18 cellular contexts compared by ENCODE assay signal in genomic region chr4:67632492-67632891, GRCh38.
DNase-seq lines count a peak whose midpoint lies in the region; ATAC-seq, FAIRE-seq and TF ChIP-seq lines count a peak whose summit lies in the region.
"Had no signal": no experiment of that assay in that cellular context is flagged by ENCODE, and none has a peak within 500 bp of the region (broad histone marks: within the 10 kb centered on the region; RNA-seq: fewer than 3 reads in every experiment).

No MANE protein-coding gene starts in this region.

- TF ChIP-seq CTCF in GM12878 (IDR thresholded peaks at IDR 0.05 in 2 of 3, conservative IDR thresholded peaks at IDR 0.05 in 1 of 3; ENCODE audit: control insufficient read depth in 2 of 3, extremely low read depth in 1 of 3, insufficient read depth in 1 of 3, low read depth in 3 of 3, low read length in 3 of 3): no peak

- in situ Hi-C loops in GM12878 (cut with MboI): no loop called here

- CTCF ChIA-PET in GM12878 (lab: Yijun Ruan, JAX): interaction anchor here (0.7 kb wide), 1 partner anchor 1960 kb away, joined by 3 read pairs; no protein-coding TSS in a partner anchor

- SMC1A ChIA-PET in GM12878 (lab: Charles Lee; ENCODE audit: uncharacterized antibody, unreplicated experiment): interaction anchor here (0.6 to 2.0 kb wide), 4 partner anchors 13 to 689 kb away, joined by 3 to 5 read pairs (median 4); no protein-coding TSS in a partner anchor

- no peaks in the 10 kb centered on the region for H4K20me1 ChIP-seq in GM12878 (ENCODE audit: control insufficient read depth, insufficient read depth)

- no peak overlapping the region for H2AFZ ChIP-seq in GM12878 (ENCODE audit: control insufficient read depth, low read depth, low read length)

- peak overlapping the region; percentile 30 for H3K27ac Mint-ChIP-seq in activated T-cell treated with anti-CD3 and anti-CD28 coated beads, Interleukin-2, amount 50 U/mL, for 72 hours

- peaks cover 0 to 19% of the 10 kb centered on the region in 2 donors for H3K36me3 Mint-ChIP-seq in activated T-cell treated with anti-CD3 and anti-CD28 coated beads, Interleukin-2, amount 50 U/mL, for 72 hours (ENCODE audit: insufficient read depth in 2 of 2)
- peaks cover 25% of the 10 kb centered on the region for H3K36me3 Mint-ChIP-seq in activated T-cell treated with anti-CD3 and anti-CD28 coated beads, Interleukin-2, amount 50 U/mL, for 4 hours (ENCODE audit: insufficient read depth)

- no peak overlapping the region for H3K9ac ChIP-seq in GM12878 (ENCODE audit: control insufficient read depth, insufficient read depth, low read length)
- H3K9ac ChIP-seq: KMS-11 had no signal

- H3K27me3 ChIP-seq in GM12878 (replicated peaks in 1 of 2; ENCODE audit: control insufficient read depth in 2 of 2, insufficient read depth in 2 of 2, low read length in 1 of 2): no peaks in the 10 kb centered on the region
- H3K27me3 ChIP-seq: body of pancreas, tibial nerve had no signal

- no peak overlapping the region for H3K27ac ChIP-seq in GM12878 (ENCODE audit: control insufficient read depth, insufficient read depth)
- H3K27ac ChIP-seq: body of pancreas, KMS-11, tibial nerve had no signal

- RAD21 ChIA-PET in GM12878 (lab: Charles Lee; ENCODE audit: unreplicated experiment): no interaction called here

- TF ChIP-seq POLR2A in GM12878 (IDR thresholded peaks at IDR 0.05; ENCODE audit: low read depth, low read length): no peak

- no peak for DNase-seq in activated T-cell treated with anti-CD3 and anti-CD28 coated beads, Interleukin-2, amount 50 U/mL, for 72 hours
- no peak for DNase-seq in activated T-cell treated with anti-CD3 and anti-CD28 coated beads, Interleukin-2, amount 50 U/mL, for 4 hours
- DNase-seq in NAMALWA (ENCODE audit: low spot score): peak; percentile 7
- no peak for DNase-seq in GM12878 (ENCODE audit: low read depth, low spot score)
- no peak for DNase-seq in Right ventricle myocardium superior
- DNase-seq in AG08396 (ENCODE audit: low spot score): no peak
- no peak for DNase-seq in DMS114 treated with DMSO at 0.1 percent for 48 hours (lab: John Stamatoyannopoulos, UW; ENCODE audit: unreplicated experiment)
- no peak for DNase-seq in GM19239 (ENCODE audit: insufficient read length, low spot score)
- DNase-seq: body of pancreas; CD8-positive, alpha-beta memory T cell; erythroblast; glutamatergic neuron; NCI-H446; stimulated activated CD8-positive, alpha-beta memory T cell treated with anti-CD3 and anti-CD28 coated beads, Interleukin-4, amount 100 ng/mL, for 48 hours had no signal

- H3K4me1 Mint-ChIP-seq in activated T-cell treated with anti-CD3 and anti-CD28 coated beads, Interleukin-2, amount 50 U/mL, for 72 hours (ENCODE audit: low read depth): no peaks in the 10 kb centered on the region
- H3K4me1 Mint-ChIP-seq in activated T-cell treated with anti-CD3 and anti-CD28 coated beads, Interleukin-2, amount 50 U/mL, for 4 hours (ENCODE audit: low read depth): no peaks in the 10 kb centered on the region
- H3K4me1 Mint-ChIP-seq: CD8-positive, alpha-beta memory T cell had no signal

- FAIRE-seq in GM12878 (lab: Jason Lieb, UNC) (no peak), GM19239 (lab: Jason Lieb, UNC) (no peak)
- FAIRE-seq: GM12892 had no signal

- no peaks in the 10 kb centered on the region for H3K27me3 Mint-ChIP-seq in activated T-cell treated with anti-CD3 and anti-CD28 coated beads, Interleukin-2, amount 50 U/mL, for 72 hours (ENCODE audit: low read depth)
- no peaks in the 10 kb centered on the region for H3K27me3 Mint-ChIP-seq in activated T-cell treated with anti-CD3 and anti-CD28 coated beads, Interleukin-2, amount 50 U/mL, for 4 hours (ENCODE audit: low read depth)
- H3K27me3 Mint-ChIP-seq: CD8-positive, alpha-beta memory T cell had no signal

- H3K4me3 ChIP-seq in GM12878: no peak overlapping the region
- H3K4me3 ChIP-seq: body of pancreas, tibial nerve had no signal

- 49% methylated on average over 3 of the region's 3 CpGs for WGBS in GM12878 (ENCODE audit: insufficient coverage, insufficient replicate concordance, low lambda C conversion rate, missing lambda C conversion rate)

- H3K79me2 ChIP-seq in GM12878 (ENCODE audit: control insufficient read depth, insufficient read depth, low read length): no peaks in the 10 kb centered on the region

- no peaks in the 10 kb centered on the region for H3K4me1 ChIP-seq in GM12878 (ENCODE audit: control insufficient read depth, insufficient read depth, low read length)
- H3K4me1 ChIP-seq: body of pancreas, tibial nerve had no signal

- H3K4me2 ChIP-seq in GM12878 (ENCODE audit: control insufficient read depth, insufficient read depth): no peak overlapping the region
- H3K4me2 ChIP-seq: KMS-11 had no signal

- intact Hi-C loops in GM12878 (cut with micrococcal nuclease; ENCODE audit: unreplicated experiment): loop anchor here (5.0 kb wide), 1 partner anchor 35 kb away; no protein-coding TSS in a partner anchor
- intact Hi-C loops in Right ventricle myocardium superior (cut with DNase I): no loop called here

- H3K9me3 Mint-ChIP-seq in activated T-cell treated with anti-CD3 and anti-CD28 coated beads, Interleukin-2, amount 50 U/mL, for 72 hours: no peaks in the 10 kb centered on the region
- H3K9me3 Mint-ChIP-seq in activated T-cell treated with anti-CD3 and anti-CD28 coated beads, Interleukin-2, amount 50 U/mL, for 4 hours: no peaks in the 10 kb centered on the region
- H3K9me3 Mint-ChIP-seq: CD8-positive, alpha-beta memory T cell had no signal

- peaks cover 0 to 19% of the 10 kb centered on the region in 2 experiments; a peak in 1 of 4 replicates for H3K36me3 ChIP-seq in GM12878 (ENCODE audit: control insufficient read depth in 2 of 2, insufficient read depth in 2 of 2, low read length in 1 of 2)

- no peak for TF ChIP-seq EP300 in GM12878 (IDR thresholded peaks at IDR 0.05; ENCODE audit: borderline replicate concordance in 1 of 2, control insufficient read depth in 1 of 2, low read depth in 2 of 2, low read length in 2 of 2)

- H3K4me3 Mint-ChIP-seq in activated T-cell treated with anti-CD3 and anti-CD28 coated beads, Interleukin-2, amount 50 U/mL, for 72 hours: peak overlapping the region in 1 of 2 donors; percentile 27
- no peak overlapping the region for H3K4me3 Mint-ChIP-seq in activated T-cell treated with anti-CD3 and anti-CD28 coated beads, Interleukin-2, amount 50 U/mL, for 4 hours
- H3K4me3 Mint-ChIP-seq: CD8-positive, alpha-beta memory T cell had no signal

- no peak for TF ChIP-seq RAD21 in GM12878 (IDR thresholded peaks at IDR 0.05; ENCODE audit: insufficient read depth, low read depth, low read length)

- no peak for ATAC-seq in activated T-cell treated with anti-CD3 and anti-CD28 coated beads, Interleukin-2, amount 50 U/mL, for 72 hours (replicated peaks in 1 of 2)
- ATAC-seq in activated T-cell treated with anti-CD3 and anti-CD28 coated beads, Interleukin-2, amount 50 U/mL, for 4 hours: no peak
- ATAC-seq in GM12878: peak; percentile 40; the same call in 1 of the 3 replicates
- ATAC-seq in Right ventricle myocardium superior (ENCODE audit: poor library complexity): no peak
- ATAC-seq: body of pancreas, sciatic nerve had no signal

- no TSS peak for BruUV-seq in GM12878 (replicated peaks; lab: Mats Ljungman, UMichigan)

- no peaks in the 10 kb centered on the region for H3K9me3 ChIP-seq in GM12878 (replicated peaks; ENCODE audit: control insufficient read depth, insufficient read depth, low read length)
- H3K9me3 ChIP-seq: body of pancreas, tibial nerve had no signal

- POLR2A ChIA-PET in GM12878 (lab: Charles Lee): no interaction called here

TF ChIP-seq in GM12878, 131 proteins besides CTCF, POLR2A, EP300 and RAD21:
- TF ChIP-seq TCF3 (IDR thresholded peaks at IDR 0.05; ENCODE audit: borderline replicate concordance, insufficient read depth, low read depth, low read length) (no peak), ATF7 (IDR thresholded peaks at IDR 0.05; ENCODE audit: low read depth) (no peak), SMARCA5 (IDR thresholded peaks at IDR 0.05) (no peak), WRNIP1 (IDR thresholded peaks at IDR 0.05; ENCODE audit: borderline replicate concordance, low read depth, low read length) (no peak), PKNOX1 (IDR thresholded peaks at IDR 0.05) (no peak), EZH2 (IDR thresholded peaks at IDR 0.05; ENCODE audit: borderline replicate concordance, control insufficient read depth, low read depth, low read length) (no peak), CBX5 (IDR thresholded peaks at IDR 0.05; ENCODE audit: low read depth) (no peak)
